8 cellular contexts compared by ENCODE assay signal in the genomic region with DNA sequence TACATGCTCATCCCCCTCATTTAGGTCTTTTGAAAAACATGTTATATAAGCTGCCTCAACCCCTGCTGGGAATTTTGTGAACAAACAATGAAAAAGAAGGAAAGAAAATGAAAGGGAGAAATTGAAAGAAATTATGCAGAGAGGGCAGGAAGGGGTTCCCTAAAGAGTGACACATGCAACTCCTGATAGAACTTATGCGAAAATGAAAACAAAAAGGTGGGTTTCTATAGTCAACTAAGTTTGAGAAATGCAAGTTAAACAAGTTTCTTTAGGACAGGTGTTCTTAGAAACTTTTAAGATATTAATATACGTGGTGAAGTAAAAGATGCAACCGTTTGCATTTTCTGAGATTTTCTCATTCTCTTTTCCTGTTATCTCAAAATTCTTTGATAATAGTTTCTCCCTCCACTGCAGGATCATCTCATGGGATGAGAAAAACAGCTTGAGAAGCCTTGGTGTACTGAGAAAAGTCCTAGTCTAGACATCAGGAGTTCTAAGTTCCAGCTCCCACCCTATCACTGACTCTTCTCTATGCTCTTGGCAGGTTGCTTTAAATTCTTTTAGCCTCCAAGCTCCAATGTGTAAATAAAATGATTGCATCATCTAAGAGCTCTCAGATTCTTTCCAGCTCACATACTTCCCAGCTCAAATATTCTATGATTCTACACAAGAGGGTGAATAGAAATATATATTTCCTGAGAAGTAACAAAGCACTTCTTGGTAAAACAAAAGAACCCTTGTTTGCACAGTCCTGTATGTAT.
A peak's percentile ranks its signal among the peaks of the same experiment; 100 is the strongest.
DNase-seq lines count a peak whose midpoint lies in the region; ATAC-seq lines count a peak whose summit lies in the region.

No MANE protein-coding gene starts in this region.

- H3K4me1 Mint-ChIP-seq in activated CD4-positive, alpha-beta memory T cell treated with anti-CD3 and anti-CD28 coated beads, Interleukin-2, amount 10 ng/mL, durations not matched to agents 7 days and 5 days: peaks cover 46% of the 10 kb centered on the region

- no peaks in the 10 kb centered on the region for H3K36me3 Mint-ChIP-seq in activated CD4-positive, alpha-beta memory T cell treated with anti-CD3 and anti-CD28 coated beads, Interleukin-2, amount 10 ng/mL, durations not matched to agents 7 days and 5 days (ENCODE audit: low read depth)

- ATAC-seq in GM18907 (IDR thresholded peaks at IDR 0.05; ENCODE audit: unreplicated experiment) (peak; percentile 79), HG02763 (IDR thresholded peaks at IDR 0.05; ENCODE audit: unreplicated experiment) (peak; percentile 81), left lobe of liver (peak; percentile 95)

- no peaks in the 10 kb centered on the region for H3K9me3 Mint-ChIP-seq in activated CD4-positive, alpha-beta memory T cell treated with anti-CD3 and anti-CD28 coated beads, Interleukin-2, amount 10 ng/mL, durations not matched to agents 7 days and 5 days

- no peak overlapping the region for H3K4me3 Mint-ChIP-seq in activated CD4-positive, alpha-beta memory T cell treated with anti-CD3 and anti-CD28 coated beads, Interleukin-2, amount 10 ng/mL, durations not matched to agents 7 days and 5 days

- POLR2A ChIA-PET in activated CD4-positive, alpha-beta memory T cell treated with anti-CD3 and anti-CD28 coated beads, Interleukin-2, amount 10 ng/mL, durations not matched to agents 7 days and 5 days (lab: Charles Lee): interaction anchor here (0.6 kb wide), 1 partner anchor 10 kb away, joined by 3 read pairs; no protein-coding TSS in a partner anchor

- CTCF ChIA-PET in activated CD4-positive, alpha-beta memory T cell treated with anti-CD3 and anti-CD28 coated beads, Interleukin-2, amount 10 ng/mL, durations not matched to agents 7 days and 5 days (lab: Charles Lee): interaction anchor here (1.6 to 3.0 kb wide), 2 partner anchors 25 to 528 kb away, joined by 5 to 12 read pairs; no protein-coding TSS in a partner anchor

- peak overlapping the region; percentile 40 for H3K27ac Mint-ChIP-seq in activated CD4-positive, alpha-beta memory T cell treated with anti-CD3 and anti-CD28 coated beads, Interleukin-2, amount 10 ng/mL, durations not matched to agents 7 days and 5 days

- no peaks in the 10 kb centered on the region for H3K27me3 Mint-ChIP-seq in activated CD4-positive, alpha-beta memory T cell treated with anti-CD3 and anti-CD28 coated beads, Interleukin-2, amount 10 ng/mL, durations not matched to agents 7 days and 5 days

- DNase-seq in activated CD4-positive, alpha-beta memory T cell treated with anti-CD3 and anti-CD28 coated beads, Interleukin-2, amount 10 ng/mL, durations not matched to agents 7 days and 5 days: no peak
- no peak for DNase-seq in left lobe of liver (ENCODE audit: low spot score)
- DNase-seq in GDM1 (lab: John Stamatoyannopoulos, UW): no peak
- DNase-seq in DMS153 treated with DMSO at 0.1 percent for 48 hours (lab: John Stamatoyannopoulos, UW; ENCODE audit: unreplicated experiment): no peak
- no peak for DNase-seq in NCI-H1092 treated with DMSO at 0.1 percent for 48 hours (lab: John Stamatoyannopoulos, UW)
- DNase-seq in stimulated activated CD4-positive, alpha-beta T cell treated with anti-CD3 and anti-CD28 coated beads, Interleukin-2, amount 100 ng/mL, for 48 hours: no peak
